In the genomic region with DNA sequence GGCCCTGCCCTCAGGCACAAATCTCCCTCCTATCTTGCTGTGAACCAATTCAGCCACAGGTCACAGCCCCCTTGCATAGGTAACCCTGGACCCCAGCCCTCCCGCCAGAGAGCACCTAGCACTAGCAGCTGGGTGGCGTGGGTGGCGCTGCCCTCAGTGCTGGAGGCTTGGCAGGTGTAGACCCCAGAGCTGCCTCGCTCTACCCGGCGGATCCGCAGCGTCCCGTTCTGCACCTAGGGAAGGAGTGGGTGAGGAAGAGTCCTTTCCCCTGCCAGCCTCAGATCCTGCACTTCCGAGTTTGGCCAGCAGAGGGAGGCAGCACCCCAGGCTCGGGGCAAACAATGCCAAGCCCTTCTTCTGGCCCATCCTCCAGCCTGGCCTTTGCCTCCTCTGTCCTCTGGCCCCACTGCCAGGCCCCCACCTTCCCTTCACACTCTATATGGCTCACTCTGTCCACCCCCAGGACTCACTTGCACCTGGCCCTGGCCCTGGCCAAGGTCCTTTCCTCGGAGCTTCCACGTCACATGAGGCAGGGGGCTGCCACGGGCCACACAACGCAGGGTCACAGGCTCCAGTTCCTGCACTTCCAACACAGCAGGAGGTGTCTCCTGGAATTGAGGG, we compare ENCODE assay signal across 8 cellular contexts. TPM values are rescaled to one million over a fixed set of nuclear protein-coding genes. Genes with fewer than 3 reads are reported as not detected.
DNase-seq lines count a peak whose midpoint lies in the region; ATAC-seq and TF ChIP-seq lines count a peak whose summit lies in the region.
"Had no signal": no experiment of that assay in that cellular context is flagged by ENCODE, and none has a peak within 500 bp of the region (broad histone marks: within the 10 kb centered on the region; RNA-seq: fewer than 3 reads in every experiment).

No MANE protein-coding gene starts in this region.

- H3K27me3 ChIP-seq in cardiac muscle cell = no peaks in the 10 kb centered on the region

- TF ChIP-seq CTCF in GM12865 (IDR thresholded peaks at IDR 0.05; ENCODE audit: insufficient read depth, low read depth, low read length, missing control alignments) (peak; percentile 99), cardiac muscle cell (IDR thresholded peaks at IDR 0.05; ENCODE audit: low read depth, low read length) (peak; percentile 95), retinal pigment epithelial cell (conservative IDR thresholded peaks at IDR 0.05; ENCODE audit: low read depth, low read length) (peak; percentile 95)

- no peak overlapping the region for H3K27ac ChIP-seq in cardiac muscle cell

- peaks cover 84% of the 10 kb centered on the region for H3K27me3 Mint-ChIP-seq in activated naive CD4-positive, alpha-beta T cell treated with anti-CD3 and anti-CD28 coated beads, Interleukin-2, amount 10 ng/mL, durations not matched to agents 7 days and 5 days

- peaks cover 6% of the 10 kb centered on the region for H3K4me1 ChIP-seq in cardiac muscle cell (ENCODE audit: low read depth)

- no peak for ATAC-seq in GM21447 (IDR thresholded peaks at IDR 0.05; ENCODE audit: unreplicated experiment)

- H3K36me3 Mint-ChIP-seq in activated naive CD4-positive, alpha-beta T cell treated with anti-CD3 and anti-CD28 coated beads, Interleukin-2, amount 10 ng/mL, durations not matched to agents 7 days and 5 days = no peaks in the 10 kb centered on the region

- in situ Hi-C loops in KBM-7 (cut with MboI; ENCODE audit: low pct_unique_long_range_greater_than_20kb, low sequenced_read_pairs) = no loop called here

- H3K4me3 ChIP-seq in GM12865 (ENCODE audit: low read depth, low read length) (no peak overlapping the region), cardiac muscle cell (no peak overlapping the region), retinal pigment epithelial cell (ENCODE audit: low read length) (no peak overlapping the region)

- H3K27ac Mint-ChIP-seq in activated naive CD4-positive, alpha-beta T cell treated with anti-CD3 and anti-CD28 coated beads, Interleukin-2, amount 10 ng/mL, durations not matched to agents 7 days and 5 days = no peak overlapping the region

- no peaks in the 10 kb centered on the region for H3K9me3 ChIP-seq in cardiac muscle cell (ENCODE audit: low read depth)

- H3K36me3 ChIP-seq in cardiac muscle cell = no peaks in the 10 kb centered on the region

- H3K9me3 Mint-ChIP-seq in activated naive CD4-positive, alpha-beta T cell treated with anti-CD3 and anti-CD28 coated beads, Interleukin-2, amount 10 ng/mL, durations not matched to agents 7 days and 5 days = no peaks in the 10 kb centered on the region

- no peak overlapping the region for H3K4me3 Mint-ChIP-seq in activated naive CD4-positive, alpha-beta T cell treated with anti-CD3 and anti-CD28 coated beads, Interleukin-2, amount 10 ng/mL, durations not matched to agents 7 days and 5 days

- H3K4me1 Mint-ChIP-seq in activated naive CD4-positive, alpha-beta T cell treated with anti-CD3 and anti-CD28 coated beads, Interleukin-2, amount 10 ng/mL, durations not matched to agents 7 days and 5 days = peaks cover 23% of the 10 kb centered on the region

- peak; percentile 72 for DNase-seq in GM12865 (ENCODE audit: low read depth)
- peak; percentile 87 for DNase-seq in KBM-7
- DNase-seq in SKM-1 (lab: John Stamatoyannopoulos, UW; ENCODE audit: unreplicated experiment) = peak; percentile 78
- peak; percentile 88 for DNase-seq in activated naive CD4-positive, alpha-beta T cell treated with anti-CD3 and anti-CD28 coated beads, Interleukin-2, amount 10 ng/mL, durations not matched to agents 7 days and 5 days
- DNase-seq in cardiac muscle cell (ENCODE audit: low read depth in 1 of 2, low spot score in 1 of 2) = peak; percentile 53 to 67
- DNase-seq in retinal pigment epithelial cell (ENCODE audit: low read depth) = no peak

- CTCF ChIA-PET in activated naive CD4-positive, alpha-beta T cell treated with anti-CD3 and anti-CD28 coated beads, Interleukin-2, amount 10 ng/mL, durations not matched to agents 7 days and 5 days (lab: Charles Lee) = interaction anchor here (0.9 to 19.5 kb wide), 9 partner anchors 8 to 143 kb away, joined by 3 to 301 read pairs (median 5); partner anchors contain the start of genes IGSF9 and TAGLN2

RNA-seq across cellular contexts. Expression of gene IGSF9, which starts 9.0 kb away (rescaled TPM):
- total RNA-seq in cardiac muscle cell = 1.7 and 4.1 TPM in 2 replicates
- polyA plus RNA-seq in cardiac muscle cell = 2.3 and 4.2 TPM in 2 replicates

RNA-seq across cellular contexts. Expression of gene TAGLN2, which starts 11.1 kb away (rescaled TPM):
- 3.8 and 14.4 TPM in 2 replicates for total RNA-seq in cardiac muscle cell
- polyA plus RNA-seq in cardiac muscle cell = 17.9 and 18.5 TPM in 2 replicates

RNA-seq across cellular contexts. Expression of gene SLAMF9, which starts 17.6 kb away (rescaled TPM):
- total RNA-seq in cardiac muscle cell = not detected in 2 replicates
- polyA plus RNA-seq in cardiac muscle cell = not detected in 2 replicates
- total RNA-seq: glomerular endothelial cell had no signal

RNA-seq across cellular contexts. Expression of gene CFAP45, which starts 36.4 kb away (rescaled TPM):
- total RNA-seq in cardiac muscle cell = 0.14 TPM in 1 of 2 replicates, not detected in the other
- polyA plus RNA-seq in cardiac muscle cell = not detected in 2 replicates
